ENCODE assay signal across 8 cellular contexts in genomic region chr13:23888658-23889597, GRCh38. TPM values are rescaled to one million over a fixed set of nuclear protein-coding genes. Genes with fewer than 3 reads are reported as not detected.
DNase-seq lines count a peak whose midpoint lies in the region; ATAC-seq and TF ChIP-seq lines count a peak whose summit lies in the region.

TSS of gene MIPEP (minus strand) at chr13:23889400. CDS start at chr13:23889320, 80 bp downstream.

- DNase-seq in NCI-H1694 (lab: John Stamatoyannopoulos, UW) (peak; percentile 87), anterior cingulate cortex (lab: John Stamatoyannopoulos, UW) (peak; percentile 37 to 96 (median 92)), right atrium auricular region (ENCODE audit: low spot score) (peak; percentile 94), pulmonary artery endothelial cell (ENCODE audit: low read depth, low spot score) (peak; percentile 82), uterus (peak; percentile 88 to 94)

- peak within 1 kb of the TSS; percentile 87 to 97 for H3K4me3 ChIP-seq in right atrium auricular region
- peak within 1 kb of the TSS; percentile 86 for H3K4me3 ChIP-seq in uterus

- TF ChIP-seq CTCF in right atrium auricular region (IDR thresholded peaks at IDR 0.05), result peak; percentile 62 to 87
- peak; percentile 82 to 92 (median 82) for TF ChIP-seq CTCF in uterus (IDR thresholded peaks at IDR 0.05)

- H3K9me3 ChIP-seq in right atrium auricular region, result no peaks in the 10 kb centered on the region
- no peaks in the 10 kb centered on the region for H3K9me3 ChIP-seq in uterus

- H3K4me1 ChIP-seq in right atrium auricular region, result peaks cover 0 to 10% of the 10 kb centered on the region in 2 donors
- H3K4me1 ChIP-seq in uterus, result no peaks in the 10 kb centered on the region

- intact Hi-C loops in T-helper 2 cell treated with Interferon-gamma antibody and Interleukin-4, amounts not matched to agents 100 ng/mL and 5 ng/mL, for 36 hours (cut with micrococcal nuclease), result loop anchor here (1.0 kb wide), 3 partner anchors 310 to 514 kb away; no protein-coding TSS in a partner anchor
- intact Hi-C loops in uterus (cut with DNase I; ENCODE audit: low total_unique reads), result no loop called here

- TF ChIP-seq POLR2A in GM15510 (IDR thresholded peaks at IDR 0.05; ENCODE audit: borderline replicate concordance, extremely low read depth, insufficient read length) (peak; percentile 56), uterus (IDR thresholded peaks at IDR 0.05) (peak; percentile 46 to 78)

- ATAC-seq in HG02870 (IDR thresholded peaks at IDR 0.05; ENCODE audit: unreplicated experiment), result peak; percentile 90

- H3K27me3 ChIP-seq in right atrium auricular region (no peaks in the 10 kb centered on the region), uterus (no peaks in the 10 kb centered on the region)

- H3K36me3 ChIP-seq in right atrium auricular region (peaks cover 7% of the 10 kb centered on the region), uterus (no peaks in the 10 kb centered on the region)

- H3K27ac ChIP-seq in right atrium auricular region (peak within 1 kb of the TSS; percentile 91 to 94), uterus (peak within 1 kb of the TSS; percentile 65 to 84)

RNA-seq across cellular contexts. Expression of gene MIPEP, which starts in this region (rescaled TPM):
- 11.2 and 13.4 TPM in 2 replicates for total RNA-seq in T-helper 2 cell treated with Interferon-gamma antibody and Interleukin-4, amounts not matched to agents 100 ng/mL and 5 ng/mL, for 36 hours
- 100 to 1,000 TPM in 1 of 2 donors, 10 to 100 TPM in 1; 60.4 to 107 TPM for total RNA-seq in right atrium auricular region
- total RNA-seq in pulmonary artery endothelial cell, result 15.7 and 22.9 TPM in 2 replicates
- 10 to 100 TPM in 3 of 4 donors, under 1 TPM in 1; 0.77 to 31.5 (median 19.3) TPM for total RNA-seq in uterus

Comparison
In these comparisons a context has a peak if more than half of its experiments do, and no peak if none do; other contexts are left out.
1. Peak in every context shown above with its lines: DNase-seq, ATAC-seq, H3K4me3 ChIP-seq and H3K27ac ChIP-seq.